In the genomic region with DNA sequence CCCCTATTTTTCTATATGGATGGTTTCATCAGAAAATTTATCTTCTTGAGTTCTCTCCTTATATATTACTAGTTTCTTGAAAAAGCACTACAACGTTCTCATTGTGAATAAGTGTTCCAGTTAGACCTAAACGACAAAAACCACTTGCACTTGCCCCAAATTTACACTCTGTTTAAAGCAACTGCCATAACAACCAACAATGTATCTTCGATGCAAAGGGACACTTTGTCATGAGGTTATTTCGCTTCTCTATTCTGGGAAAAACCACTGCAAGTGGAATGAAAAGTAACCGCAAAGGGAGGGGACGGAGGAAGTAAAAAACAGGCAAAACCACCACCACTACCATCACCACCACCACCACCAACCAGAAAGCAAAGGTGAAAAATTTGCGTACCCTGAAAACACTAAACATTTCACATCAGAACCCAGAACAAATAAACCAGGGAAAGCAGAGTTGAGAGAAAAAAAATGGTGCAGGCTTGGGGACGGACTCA, we compare ENCODE assay signal across 8 cellular contexts. TPM values are rescaled to one million over a fixed set of nuclear protein-coding genes. Genes with fewer than 3 reads are reported as not detected.
DNase-seq lines count a peak whose midpoint lies in the region; ATAC-seq and TF ChIP-seq lines count a peak whose summit lies in the region.

No MANE protein-coding gene starts in this region.

- H3K27ac Mint-ChIP-seq in chondrocyte (ENCODE audit: unreplicated experiment) (peak overlapping the region; percentile 94), natural killer cell (peak overlapping the region; percentile 88 to 95)

- H3K9me3 ChIP-seq in heart right ventricle (no peaks in the 10 kb centered on the region), vagina (no peaks in the 10 kb centered on the region)

- H3K36me3 Mint-ChIP-seq in chondrocyte (ENCODE audit: low read depth) (no peaks in the 10 kb centered on the region), natural killer cell (no peaks in the 10 kb centered on the region)

- H3K36me3 ChIP-seq in heart right ventricle (no peaks in the 10 kb centered on the region), vagina (no peaks in the 10 kb centered on the region)

- TF ChIP-seq CTCF in heart right ventricle (IDR thresholded peaks at IDR 0.05): no peak
- no peak for TF ChIP-seq CTCF in chondrocyte (IDR thresholded peaks at IDR 0.05)
- no peak for TF ChIP-seq CTCF in natural killer cell (IDR thresholded peaks at IDR 0.05)
- TF ChIP-seq CTCF in vagina (IDR thresholded peaks at IDR 0.05): no peak

- no peaks in the 10 kb centered on the region for H3K9me3 Mint-ChIP-seq in chondrocyte (ENCODE audit: low read depth)
- no peaks in the 10 kb centered on the region for H3K9me3 Mint-ChIP-seq in natural killer cell

- TF ChIP-seq POLR2A in vagina (IDR thresholded peaks at IDR 0.05): no peak

- ATAC-seq in heart right ventricle: no peak
- no peak for ATAC-seq in Right ventricle myocardium superior (ENCODE audit: poor library complexity)
- no peak for ATAC-seq in natural killer cell
- ATAC-seq in HG03045 (IDR thresholded peaks at IDR 0.05; ENCODE audit: unreplicated experiment): no peak

- H3K4me1 Mint-ChIP-seq in chondrocyte (ENCODE audit: low read depth): peaks cover 19% of the 10 kb centered on the region
- H3K4me1 Mint-ChIP-seq in natural killer cell: peaks cover 26 to 39% of the 10 kb centered on the region in 2 donors

- peaks cover 0 to 27% (median 15%) of the 10 kb centered on the region in 9 donors for H3K4me1 ChIP-seq in heart right ventricle
- H3K4me1 ChIP-seq in vagina: peaks cover 38% of the 10 kb centered on the region

- H3K4me3 ChIP-seq in heart right ventricle (peak overlapping the region; percentile 57 to 99 (median 94)), vagina (peak overlapping the region; percentile 90 to 93)

- H3K4me3 Mint-ChIP-seq in chondrocyte (ENCODE audit: unreplicated experiment) (peak overlapping the region; percentile 72), natural killer cell (peak overlapping the region; percentile 92)

- no peak for DNase-seq in heart right ventricle
- no peak for DNase-seq in Right ventricle myocardium superior
- DNase-seq in SIG-M5 (lab: John Stamatoyannopoulos, UW): peak; percentile 71
- no peak for DNase-seq in chondrocyte (ENCODE audit: low spot score)
- no peak for DNase-seq in natural killer cell
- DNase-seq in vagina (ENCODE audit: extremely low spot score in 2 of 2): no peak
- no peak for DNase-seq in SHP77 (lab: John Stamatoyannopoulos, UW)

- 11% methylated on average over 8 of the region's 8 CpGs for WGBS in heart right ventricle, 2 donors

- no peaks in the 10 kb centered on the region for H3K27me3 Mint-ChIP-seq in chondrocyte (ENCODE audit: low read depth)
- H3K27me3 Mint-ChIP-seq in natural killer cell (ENCODE audit: low read depth in 2 of 2): no peaks in the 10 kb centered on the region

- intact Hi-C loops in heart right ventricle (cut with DNase I): loop anchor here in 9 of 10 donors (5.0 to 10.0 kb wide), 7 partner anchors 78 to 591 kb away; a partner anchor contains a TSS
- intact Hi-C loops in Right ventricle myocardium superior (cut with DNase I): loop anchor here (5.0 kb wide), 1 partner anchor 78 kb away; a partner anchor contains a TSS
- intact Hi-C loops in natural killer cell (cut with micrococcal nuclease): loop anchor here (5.0 to 10.0 kb wide), 3 partner anchors 78 to 839 kb away; a partner anchor contains a TSS
- intact Hi-C loops in vagina (cut with DNase I): loop anchor here (5.0 to 10.0 kb wide), 2 partner anchors 259 to 353 kb away; no protein-coding TSS in a partner anchor

- H3K27me3 ChIP-seq in heart right ventricle: no peaks in the 10 kb centered on the region
- H3K27me3 ChIP-seq in vagina: no peaks in the 10 kb centered on the region

- peak overlapping the region; percentile 98 to 100 (median 100) for H3K27ac ChIP-seq in heart right ventricle
- peak overlapping the region; percentile 100 for H3K27ac ChIP-seq in vagina

RNA-seq across cellular contexts. Expression of a gene that starts 1.2 kb away (rescaled TPM):
- total RNA-seq in heart right ventricle (1 to 10 TPM; 3.0 to 6.9 (median 5.4) TPM), Right ventricle myocardium superior (3.9 TPM), chondrocyte (7.0 to 10.1 TPM (median 7.7 TPM) in 3 replicates), natural killer cell (10 to 100 TPM; 16.4 to 22.4 (median 17.5) TPM), vagina (7.4 TPM)
- polyA plus RNA-seq in heart right ventricle: 1 to 10 TPM in 1 of 2 donors, under 1 TPM in 1; 0.65 to 1.0 TPM
